Comparison of ENCODE assay signal across 12 cellular contexts in the genomic region with DNA sequence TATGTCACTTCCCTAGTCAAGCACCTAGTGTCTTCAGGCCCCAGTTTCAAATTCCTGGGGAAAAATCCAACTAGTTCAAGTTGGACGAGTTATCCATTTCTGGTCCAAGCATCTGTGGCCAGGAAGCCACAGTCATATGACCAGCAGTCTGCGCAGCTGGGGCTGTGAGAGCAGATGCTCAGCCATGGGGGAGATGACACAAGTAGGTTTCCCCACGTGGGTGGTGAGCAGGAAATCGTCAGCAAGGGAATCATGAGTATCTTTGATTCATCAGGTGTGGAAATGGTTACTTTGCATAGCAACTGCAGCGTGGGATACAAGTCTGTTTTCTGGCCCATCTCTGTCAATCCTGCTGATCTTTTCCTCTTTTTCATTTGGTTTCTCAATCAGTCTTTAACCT.
A peak's percentile ranks its signal among the peaks of the same experiment; 100 is the strongest.
DNase-seq lines count a peak whose midpoint lies in the region; ATAC-seq, FAIRE-seq and TF ChIP-seq lines count a peak whose summit lies in the region.
"Had no signal": no experiment of that assay in that cellular context is flagged by ENCODE, and none has a peak within 500 bp of the region (broad histone marks: within the 10 kb centered on the region; RNA-seq: fewer than 3 reads in every experiment).

No MANE protein-coding gene starts in this region.

- dilution Hi-C loops in mammary epithelial cell (cut with HindIII; ENCODE audit: low sequenced_read_pairs): no loop called here

- no peak overlapping the region for H2AFZ ChIP-seq in mammary epithelial cell (ENCODE audit: low read depth, low read length)
- H2AFZ ChIP-seq in GM12878 (ENCODE audit: control insufficient read depth, low read depth, low read length): no peak overlapping the region

- H3K9ac ChIP-seq in mammary epithelial cell (ENCODE audit: insufficient read depth, low read length): no peak overlapping the region
- H3K9ac ChIP-seq in GM12878 (ENCODE audit: control insufficient read depth, insufficient read depth, low read length): no peak overlapping the region

- TF ChIP-seq CTCF in mammary epithelial cell (conservative IDR thresholded peaks at IDR 0.05 in 1 of 2, IDR thresholded peaks at IDR 0.05 in 1 of 2; ENCODE audit: extremely low read depth in 1 of 2, insufficient read depth in 1 of 2, low read depth in 1 of 2, low read length in 2 of 2) (no peak), breast epithelium (IDR thresholded peaks at IDR 0.05) (no peak), GM20000 (IDR thresholded peaks at IDR 0.05; ENCODE audit: extremely low read depth, missing control alignments) (no peak), GM12878 (IDR thresholded peaks at IDR 0.05 in 2 of 3, conservative IDR thresholded peaks at IDR 0.05 in 1 of 3; ENCODE audit: control insufficient read depth in 2 of 3, extremely low read depth in 1 of 3, insufficient read depth in 1 of 3, low read depth in 3 of 3, low read length in 3 of 3) (no peak), gastrocnemius medialis (IDR thresholded peaks at IDR 0.05 in 4 of 5, conservative IDR thresholded peaks at IDR 0.05 in 1 of 5) (no peak)

- SMC1A ChIA-PET in GM12878 (lab: Charles Lee; ENCODE audit: uncharacterized antibody, unreplicated experiment): no interaction called here

- TF ChIP-seq EP300 in GM12878 (IDR thresholded peaks at IDR 0.05; ENCODE audit: borderline replicate concordance in 1 of 2, control insufficient read depth in 1 of 2, low read depth in 2 of 2, low read length in 2 of 2): no peak

- DNase-seq in mammary epithelial cell: peak; percentile 45
- DNase-seq in breast epithelium (ENCODE audit: low spot score in 2 of 2): no peak
- peak; percentile 31 for DNase-seq in GM20000 (ENCODE audit: low spot score)
- DNase-seq in GM12878 (ENCODE audit: low read depth, low spot score): no peak
- DNase-seq in gastrocnemius medialis: peak; percentile 7 to 55
- DNase-seq in NCI-H2227 (lab: John Stamatoyannopoulos, UW; ENCODE audit: unreplicated experiment): no peak
- no peak for DNase-seq in amniotic stem cell (lab: John Stamatoyannopoulos, UW)
- DNase-seq: central memory CD4-positive, alpha-beta T cell; SJCRH30 had no signal

- H3K79me2 ChIP-seq in mammary epithelial cell (ENCODE audit: insufficient read depth, low read length): no peaks in the 10 kb centered on the region
- H3K79me2 ChIP-seq in GM12878 (ENCODE audit: control insufficient read depth, insufficient read depth, low read length): no peaks in the 10 kb centered on the region

- in situ Hi-C loops in mammary epithelial cell (cut with MboI; ENCODE audit: low sequenced_read_pairs in 2 of 2) (no loop called here), GM12878 (cut with MboI) (no loop called here), gastrocnemius medialis (cut with MboI; ENCODE audit: low sequenced_read_pairs in 4 of 4) (no loop called here)

- no peaks in the 10 kb centered on the region for H3K27me3 ChIP-seq in mammary epithelial cell (ENCODE audit: insufficient read depth, low read length)
- H3K27me3 ChIP-seq in breast epithelium: no peaks in the 10 kb centered on the region
- H3K27me3 ChIP-seq in GM12878 (replicated peaks in 1 of 2; ENCODE audit: control insufficient read depth in 2 of 2, insufficient read depth in 2 of 2, low read length in 1 of 2): no peaks in the 10 kb centered on the region
- no peaks in the 10 kb centered on the region for H3K27me3 ChIP-seq in gastrocnemius medialis
- H3K27me3 ChIP-seq: SJCRH30 had no signal

- intact Hi-C loops in mammary epithelial cell (cut with micrococcal nuclease): no loop called here
- intact Hi-C loops in breast epithelium (cut with DNase I; ENCODE audit: low total_unique reads): no loop called here
- intact Hi-C loops in GM12878 (cut with micrococcal nuclease; ENCODE audit: unreplicated experiment): no loop called here
- intact Hi-C loops in gastrocnemius medialis (cut with DNase I; ENCODE audit: low total_unique reads): no loop called here

- H4K20me1 ChIP-seq in mammary epithelial cell (ENCODE audit: insufficient read depth, low read length): no peaks in the 10 kb centered on the region
- H4K20me1 ChIP-seq in GM12878 (ENCODE audit: control insufficient read depth, insufficient read depth): no peaks in the 10 kb centered on the region

- H3K4me1 ChIP-seq in mammary epithelial cell (ENCODE audit: insufficient read depth, low read length) (no peaks in the 10 kb centered on the region), breast epithelium (no peaks in the 10 kb centered on the region), GM12878 (ENCODE audit: control insufficient read depth, insufficient read depth, low read length) (no peaks in the 10 kb centered on the region), gastrocnemius medialis (no peaks in the 10 kb centered on the region)
- H3K4me1 ChIP-seq: SJCRH30 had no signal

- H3K9me3 ChIP-seq in mammary epithelial cell (replicated peaks; ENCODE audit: insufficient read depth, low read length): no peaks in the 10 kb centered on the region
- H3K9me3 ChIP-seq in breast epithelium: no peaks in the 10 kb centered on the region
- H3K9me3 ChIP-seq in GM12878 (replicated peaks; ENCODE audit: control insufficient read depth, insufficient read depth, low read length): no peaks in the 10 kb centered on the region
- no peaks in the 10 kb centered on the region for H3K9me3 ChIP-seq in gastrocnemius medialis
- H3K9me3 ChIP-seq: SJCRH30 had no signal

- H3K27ac ChIP-seq in mammary epithelial cell (ENCODE audit: insufficient read depth, low read depth, low read length) (no peak overlapping the region), breast epithelium (peak overlapping the region in 1 of 2 donors; percentile 68), GM12878 (ENCODE audit: control insufficient read depth, insufficient read depth) (no peak overlapping the region), gastrocnemius medialis (no peak overlapping the region)
- H3K27ac ChIP-seq: SJCRH30 had no signal

- POLR2A ChIA-PET in GM12878 (lab: Charles Lee): no interaction called here

- CTCF ChIA-PET in mammary epithelial cell (lab: Charles Lee; ENCODE audit: low non-redundant PET) (no interaction called here), GM12878 (lab: Yijun Ruan, JAX) (no interaction called here)

- H3K36me3 ChIP-seq in mammary epithelial cell (ENCODE audit: insufficient read depth, low read length) (no peaks in the 10 kb centered on the region), breast epithelium (no peaks in the 10 kb centered on the region), GM12878 (ENCODE audit: control insufficient read depth in 2 of 2, insufficient read depth in 2 of 2, low read length in 1 of 2) (no peaks in the 10 kb centered on the region), gastrocnemius medialis (no peaks in the 10 kb centered on the region)
- H3K36me3 ChIP-seq: SJCRH30 had no signal

- FAIRE-seq in GM12878 (lab: Jason Lieb, UNC): no peak
- FAIRE-seq: endometrium, keratinocyte had no signal

- no TSS peak for BruUV-seq in mammary epithelial cell (replicated peaks; lab: Mats Ljungman, UMichigan)
- BruUV-seq in GM12878 (replicated peaks; lab: Mats Ljungman, UMichigan): no TSS peak

- H3K4me3 ChIP-seq in mammary epithelial cell (replicated peaks in 1 of 3; ENCODE audit: insufficient read depth in 1 of 3, low read depth in 2 of 3, low read length in 3 of 3) (no peak overlapping the region), breast epithelium (no peak overlapping the region), GM12878 (no peak overlapping the region), gastrocnemius medialis (no peak overlapping the region)
- H3K4me3 ChIP-seq: SJCRH30 had no signal

- ATAC-seq in GM12878: no peak; the same call in 2 of the 3 replicates
- peak; percentile 42 to 73 for ATAC-seq in gastrocnemius medialis
- no peak for ATAC-seq in HG03095 (IDR thresholded peaks at IDR 0.05; ENCODE audit: unreplicated experiment)

- no peak for TF ChIP-seq POLR2A in breast epithelium (IDR thresholded peaks at IDR 0.05)
- TF ChIP-seq POLR2A in GM12878 (IDR thresholded peaks at IDR 0.05; ENCODE audit: low read depth, low read length): no peak
- TF ChIP-seq POLR2A in gastrocnemius medialis (IDR thresholded peaks at IDR 0.05): no peak

- RAD21 ChIA-PET in GM12878 (lab: Charles Lee; ENCODE audit: unreplicated experiment): no interaction called here

- no peak for TF ChIP-seq RAD21 in GM12878 (IDR thresholded peaks at IDR 0.05; ENCODE audit: insufficient read depth, low read depth, low read length)

- H3K4me2 ChIP-seq in mammary epithelial cell (ENCODE audit: insufficient read depth, low read depth, low read length) (no peak overlapping the region), GM12878 (ENCODE audit: control insufficient read depth, insufficient read depth) (no peak overlapping the region)

- WGBS in mammary epithelial cell (ENCODE audit: low coverage, missing lambda C conversion rate): 58% methylated on average over 5 of the region's 5 CpGs
- 0% methylated on average over 5 of the region's 5 CpGs for WGBS in GM12878 (ENCODE audit: insufficient coverage, insufficient replicate concordance, low lambda C conversion rate, missing lambda C conversion rate)

TF ChIP-seq in GM12878, 131 proteins besides CTCF, POLR2A, EP300 and RAD21 (continues in another document):
- TF ChIP-seq IKZF1 (conservative IDR thresholded peaks at IDR 0.05) (peak; percentile 48; the same call in 1 of the 2 replicates), SMAD5 (IDR thresholded peaks at IDR 0.05; ENCODE audit: low read depth) (no peak), NFYA (IDR thresholded peaks at IDR 0.05; ENCODE audit: borderline replicate concordance, low read depth, low read length) (no peak), ZSCAN29 (IDR thresholded peaks at IDR 0.05) (no peak), CBX5 (IDR thresholded peaks at IDR 0.05; ENCODE audit: low read depth) (no peak), CREB1 (IDR thresholded peaks at IDR 0.05; ENCODE audit: low read depth) (peak; percentile 72), CBFB (IDR thresholded peaks at IDR 0.05; ENCODE audit: low read depth) (no peak), EGR1 (IDR thresholded peaks at IDR 0.05; ENCODE audit: borderline replicate concordance in 1 of 2, low read depth in 2 of 2, low read length in 2 of 2) (no peak; a peak in 1 of 3 replicates), CREM (IDR thresholded peaks at IDR 0.05; ENCODE audit: low read depth) (peak; percentile 51; the same call in 1 of the 2 replicates), GATAD2B (conservative IDR thresholded peaks at IDR 0.05; ENCODE audit: low read depth) (no peak), TCF3 (IDR thresholded peaks at IDR 0.05; ENCODE audit: borderline replicate concordance, insufficient read depth, low read depth, low read length) (no peak)
- TF ChIP-seq, protein P1, sequence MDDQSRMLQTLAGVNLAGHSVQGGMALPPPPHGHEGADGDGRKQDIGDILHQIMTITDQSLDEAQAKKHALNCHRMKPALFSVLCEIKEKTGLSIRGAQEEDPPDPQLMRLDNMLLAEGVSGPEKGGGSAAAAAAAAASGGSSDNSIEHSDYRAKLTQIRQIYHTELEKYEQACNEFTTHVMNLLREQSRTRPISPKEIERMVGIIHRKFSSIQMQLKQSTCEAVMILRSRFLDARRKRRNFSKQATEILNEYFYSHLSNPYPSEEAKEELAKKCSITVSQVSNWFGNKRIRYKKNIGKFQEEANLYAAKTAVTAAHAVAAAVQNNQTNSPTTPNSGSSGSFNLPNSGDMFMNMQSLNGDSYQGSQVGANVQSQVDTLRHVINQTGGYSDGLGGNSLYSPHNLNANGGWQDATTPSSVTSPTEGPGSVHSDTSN (IDR thresholded peaks at IDR 0.05; ENCODE audit: insufficient replicate concordance, low read depth, low read length): no peak

Comparison
In these comparisons a context has a peak if more than half of its experiments do, and no peak if none do; other contexts are left out.
1. DNase-seq: peak in mammary epithelial cell (single experiment), GM20000 (single experiment) and gastrocnemius medialis (2 of 2); none in breast epithelium (0 of 2), GM12878 (single experiment), NCI-H2227 (single experiment) and amniotic stem cell (single experiment).
2. ATAC-seq: peak in gastrocnemius medialis (2 of 2); none in GM12878 (single experiment) and HG03095 (single experiment).